Comparison of ENCODE assay signal across 20 cellular contexts in the genomic region with DNA sequence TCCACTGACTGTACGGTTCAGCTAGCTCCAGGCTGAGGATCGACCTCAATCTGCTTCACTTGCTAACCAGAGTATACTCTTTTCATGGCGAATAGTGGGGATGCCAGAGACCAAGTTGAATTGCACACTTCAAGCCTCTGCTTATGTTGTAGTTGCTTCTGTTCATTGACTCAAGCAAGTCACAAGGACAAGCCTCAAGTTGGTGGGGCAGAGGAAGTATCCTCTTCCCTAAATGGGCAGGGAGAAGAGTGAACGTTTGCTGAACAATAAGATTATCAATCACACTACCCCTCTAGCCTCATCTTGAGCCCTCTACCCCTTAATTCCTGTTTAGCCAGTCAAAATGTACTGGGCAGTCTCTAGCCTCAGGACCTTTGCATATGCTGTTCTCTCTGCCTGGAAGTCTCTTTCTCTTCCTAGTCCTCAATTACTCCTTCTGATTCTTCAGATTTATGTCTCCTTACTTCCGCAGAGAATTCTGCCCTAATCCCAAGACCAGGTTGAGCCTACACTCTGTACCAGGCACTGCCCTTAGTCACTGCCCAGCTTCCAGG.
DNase-seq lines count a peak whose midpoint lies in the region; ATAC-seq, FAIRE-seq and TF ChIP-seq lines count a peak whose summit lies in the region.
"Had no signal": no experiment of that assay in that cellular context is flagged by ENCODE, and none has a peak within 500 bp of the region (broad histone marks: within the 10 kb centered on the region; RNA-seq: fewer than 3 reads in every experiment).

No MANE protein-coding gene starts in this region.

- no peak for TF ChIP-seq POLR2A in K562 (conservative IDR thresholded peaks at IDR 0.05)
- TF ChIP-seq POLR2A in adrenal gland (IDR thresholded peaks at IDR 0.05): no peak

- no peaks in the 10 kb centered on the region for H3K9me3 ChIP-seq in DOHH2 (ENCODE audit: control insufficient read depth, insufficient read depth, low read length)
- no peaks in the 10 kb centered on the region for H3K9me3 ChIP-seq in K562 (replicated peaks; ENCODE audit: control insufficient read depth, insufficient read depth, low read depth, low read length)
- no peaks in the 10 kb centered on the region for H3K9me3 ChIP-seq in thoracic aorta
- H3K9me3 ChIP-seq in adrenal gland (replicated peaks in 1 of 3): no peaks in the 10 kb centered on the region

- H3K9me1 ChIP-seq in K562 (ENCODE audit: control insufficient read depth, insufficient read depth, low read length): no peaks in the 10 kb centered on the region

- H3K9ac ChIP-seq in K562 (ENCODE audit: insufficient read depth in 1 of 2, low read depth in 2 of 2, low read length in 2 of 2): no peak overlapping the region

- TF ChIP-seq EP300 in K562 (IDR thresholded peaks at IDR 0.05; ENCODE audit: low read length): no peak

- no peak for FAIRE-seq in K562 (lab: Jason Lieb, UNC)
- FAIRE-seq: A204.1 had no signal

- WGBS in K562 (ENCODE audit: insufficient coverage, low coverage, missing lambda C conversion rate): 78% methylated on average over 5 of the region's 5 CpGs
- 77 to 88% (median 82%) methylated on average over 5 of the region's 5 CpGs for WGBS in adrenal gland, 4 donors

- H3K27me3 ChIP-seq in DOHH2 (ENCODE audit: control insufficient read depth, low read length): no peaks in the 10 kb centered on the region
- no peaks in the 10 kb centered on the region for H3K27me3 ChIP-seq in K562 (ENCODE audit: control insufficient read depth in 2 of 2, insufficient read depth in 2 of 2, low read length in 2 of 2)
- no peaks in the 10 kb centered on the region for H3K27me3 ChIP-seq in thoracic aorta (replicated peaks; ENCODE audit: insufficient read depth)
- H3K27me3 ChIP-seq in adrenal gland: no peaks in the 10 kb centered on the region

- H3K36me3 ChIP-seq in DOHH2 (ENCODE audit: control insufficient read depth, low read length): peaks cover 88% of the 10 kb centered on the region
- no peaks in the 10 kb centered on the region; the same call in 2 of the 3 replicates for H3K36me3 ChIP-seq in K562 (ENCODE audit: control insufficient read depth, insufficient read depth, low read length)
- H3K36me3 ChIP-seq in thoracic aorta: no peaks in the 10 kb centered on the region
- no peaks in the 10 kb centered on the region for H3K36me3 ChIP-seq in adrenal gland (replicated peaks in 1 of 2)

- peaks cover 29% of the 10 kb centered on the region for H3F3A ChIP-seq in DOHH2 (ENCODE audit: control insufficient read depth, insufficient read depth)

- peaks cover 18% of the 10 kb centered on the region for H3K79me2 ChIP-seq in DOHH2 (ENCODE audit: control insufficient read depth, low read length)
- H3K79me2 ChIP-seq in K562 (ENCODE audit: control insufficient read depth, insufficient read depth, low read length): no peaks in the 10 kb centered on the region

- no peak for ATAC-seq in K562
- ATAC-seq in thoracic aorta (ENCODE audit: insufficient number of reproducible peaks, low FRiP score, low read depth): no peak
- no peak for ATAC-seq in GM19023 (IDR thresholded peaks at IDR 0.05; ENCODE audit: unreplicated experiment)
- ATAC-seq: HCT116, PC-3 had no signal

- H4K20me1 ChIP-seq in DOHH2 (ENCODE audit: control insufficient read depth, insufficient read depth, low read depth, low read length) (no peaks in the 10 kb centered on the region), K562 (replicated peaks; ENCODE audit: control insufficient read depth, insufficient read depth, low read length) (no peaks in the 10 kb centered on the region)

- DNase-seq in MV-4-11 (lab: John Stamatoyannopoulos, UW) (peak; percentile 46), K562 (ENCODE audit: extremely low read depth in 1 of 4, low spot score in 3 of 4) (no peak), thoracic aorta (ENCODE audit: low spot score) (no peak), adrenal gland (no peak), NAMALWA (ENCODE audit: low spot score) (no peak)
- DNase-seq: DMS79, GOT3, NCI-H1048, NCI-H1417 treated with DMSO at 0.1 percent for 48 hours, NCI-H187, NCI-H2107, NCI-H446 treated with DMSO at 0.1 percent for 48 hours, NCI-H526 treated with DMSO at 0.1 percent for 48 hours, PC-3, Right ventricle myocardium superior had no signal

- BruUV-seq in K562 (replicated peaks; lab: Mats Ljungman, UMichigan): no TSS peak

- in situ Hi-C loops in K562 (cut with MboI): no loop called here

- CTCF ChIA-PET in K562 (lab: Yijun Ruan, JAX; ENCODE audit: low intra/inter-chr PET ratio): no interaction called here

- intact Hi-C loops in K562 (cut with micrococcal nuclease): no loop called here
- intact Hi-C loops in adrenal gland (cut with DNase I): no loop called here

- H3K4me3 ChIP-seq in DOHH2 (ENCODE audit: low read length) (peak overlapping the region; percentile 70), K562 (no peak overlapping the region), thoracic aorta (no peak overlapping the region), adrenal gland (no peak overlapping the region)

- POLR2A ChIA-PET in K562 (lab: Yijun Ruan, JAX): no interaction called here

- peak overlapping the region; percentile 98 for H3K4me2 ChIP-seq in DOHH2 (ENCODE audit: low read length)
- H3K4me2 ChIP-seq in K562 (ENCODE audit: insufficient read depth, low read length): no peak overlapping the region

- no peak for TF ChIP-seq CTCF in DOHH2 (IDR thresholded peaks at IDR 0.05; ENCODE audit: low read depth, low read length, poor library complexity, severe bottlenecking)
- TF ChIP-seq CTCF in K562 (IDR thresholded peaks at IDR 0.05 in 2 of 3, conservative IDR thresholded peaks at IDR 0.05 in 1 of 3; ENCODE audit: insufficient read depth in 2 of 3, low read depth in 1 of 3, low read length in 3 of 3): no peak
- TF ChIP-seq CTCF in thoracic aorta (IDR thresholded peaks at IDR 0.05): no peak
- no peak for TF ChIP-seq CTCF in adrenal gland (IDR thresholded peaks at IDR 0.05)

- TF ChIP-seq RAD21 in K562 (CRISPR knock-in tag; conservative IDR thresholded peaks at IDR 0.05 in 1 of 2, IDR thresholded peaks at IDR 0.05 in 1 of 2): no peak

- H3K27ac ChIP-seq in DOHH2 (ENCODE audit: low read depth, low read length) (peak overlapping the region; percentile 84), K562 (ENCODE audit: extremely low read depth, low read depth, low read length) (no peak overlapping the region), thoracic aorta (peak overlapping the region; percentile 67 to 89), adrenal gland (no peak overlapping the region)
- H3K27ac ChIP-seq: C4-2B had no signal

- no peaks in the 10 kb centered on the region for H3K9me2 ChIP-seq in DOHH2 (replicated peaks; ENCODE audit: control insufficient read depth, low read length)

- no peak overlapping the region for H2AFZ ChIP-seq in K562 (ENCODE audit: low read depth, low read length)

- H3K4me1 ChIP-seq in DOHH2 (ENCODE audit: control insufficient read depth, low read length): peaks cover 66% of the 10 kb centered on the region
- H3K4me1 ChIP-seq in K562 (replicated peaks in 1 of 2; ENCODE audit: control insufficient read depth in 2 of 2, insufficient read depth in 2 of 2, low read length in 2 of 2): peaks cover 20 to 41% of the 10 kb centered on the region in 2 experiments
- peaks cover 32 to 71% of the 10 kb centered on the region in 2 donors for H3K4me1 ChIP-seq in thoracic aorta (ENCODE audit: control insufficient read depth in 1 of 2, low read depth in 2 of 2)
- H3K4me1 ChIP-seq in adrenal gland (replicated peaks in 1 of 2): peaks cover 0 to 12% of the 10 kb centered on the region in 2 donors

TF ChIP-seq in K562, 482 proteins besides CTCF, POLR2A, EP300 and RAD21 (continues in another document):
- TF ChIP-seq HNRNPH1 (optimal IDR thresholded peaks at IDR 0.05; ENCODE audit: low read depth, low read length) (no peak), SRF (CRISPR knock-in tag; IDR thresholded peaks at IDR 0.05) (no peak), BCOR (IDR thresholded peaks at IDR 0.05) (0 out of 2 replicates have a peak, but pooled peaks have one; percentile 28), KLF10 (CRISPR knock-in tag; IDR thresholded peaks at IDR 0.05) (no peak), SUPT5H (IDR thresholded peaks at IDR 0.05) (no peak), ZNF511 (CRISPR knock-in tag; IDR thresholded peaks at IDR 0.05) (no peak), MED1 (CRISPR knock-in tag; IDR thresholded peaks at IDR 0.05; ENCODE audit: borderline replicate concordance) (no peak), POLR2H (tag; IDR thresholded peaks at IDR 0.05; ENCODE audit: low read depth) (no peak), RFX5 (IDR thresholded peaks at IDR 0.05; ENCODE audit: low read depth, low read length) (no peak), ZNF77 (CRISPR knock-in tag; IDR thresholded peaks at IDR 0.05) (no peak), RBM25 (IDR thresholded peaks at IDR 0.05; ENCODE audit: low read depth, low read length, severe bottlenecking) (peak; percentile 80), CHD2 (IDR thresholded peaks at IDR 0.05; ENCODE audit: low read depth, low read length) (no peak), HOMEZ (CRISPR knock-in tag; IDR thresholded peaks at IDR 0.05) (no peak)
- TF ChIP-seq, protein P1, sequence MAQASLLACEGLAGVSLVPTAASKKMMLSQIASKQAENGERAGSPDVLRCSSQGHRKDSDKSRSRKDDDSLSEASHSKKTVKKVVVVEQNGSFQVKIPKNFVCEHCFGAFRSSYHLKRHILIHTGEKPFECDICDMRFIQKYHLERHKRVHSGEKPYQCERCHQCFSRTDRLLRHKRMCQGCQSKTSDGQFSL (CRISPR knock-in tag; IDR thresholded peaks at IDR 0.05): no peak
- TF ChIP-seq, protein P1 (tag; IDR thresholded peaks at IDR 0.05): no peak

Comparison
In these comparisons a context has a peak if more than half of its experiments do, and no peak if none do; other contexts are left out.
1. H3K27ac ChIP-seq: peak in DOHH2 (single experiment) and thoracic aorta (2 of 2); none in K562 (single experiment) and adrenal gland (0 of 5).